31 cellular contexts compared by ENCODE assay signal in genomic region chr5:173562451-173562850, GRCh38.
"Had no signal": no experiment of that assay in that cellular context is flagged by ENCODE, and none has a peak within 500 bp of the region (broad histone marks: within the 10 kb centered on the region; RNA-seq: fewer than 3 reads in every experiment).

No MANE protein-coding gene starts in this region.

- H3K27ac ChIP-seq: brain microvascular endothelial cell, cardiac muscle cell, colonic mucosa, esophagus squamous epithelium, gastrocnemius medialis, heart left ventricle had no signal

- H3K27ac Mint-ChIP-seq: activated B cell treated with CpG ODN at 0.5 μM for 24 hours; activated CD8-positive, alpha-beta T cell treated with anti-CD3 and anti-CD28 coated beads for 36 hours; activated naive CD8-positive, alpha-beta T cell; activated T-helper 17 cell treated with anti-CD3 and anti-CD28 coated beads, Interleukin-2, amount 50 U/mL, for 72 hours; T-helper 17 cell; T-helper 2 cell treated with Interferon-gamma antibody and Interleukin-4, amounts not matched to agents 5 μg/mL and 100 μg/mL, for 36 hours had no signal

- H3K9me3 Mint-ChIP-seq: activated CD8-positive, alpha-beta T cell treated with anti-CD3 and anti-CD28 coated beads for 36 hours had no signal

- H3K4me1 Mint-ChIP-seq: activated B cell treated with CpG ODN at 0.5 μM for 24 hours; activated T-helper 17 cell treated with anti-CD3 and anti-CD28 coated beads, Interleukin-2, amount 50 U/mL, for 72 hours; T-helper 17 cell had no signal

- H3K4me3 Mint-ChIP-seq: activated B cell treated with CpG ODN at 0.5 μM for 24 hours; activated CD8-positive, alpha-beta T cell treated with anti-CD3 and anti-CD28 coated beads for 36 hours; activated naive CD8-positive, alpha-beta T cell; activated T-cell treated with anti-CD3 and anti-CD28 coated beads, Interleukin-2, amount 50 U/mL, for 4 hours; activated T-helper 17 cell treated with anti-CD3 and anti-CD28 coated beads, Interleukin-2, amount 50 U/mL, for 72 hours; T-helper 17 cell; T-helper 2 cell treated with Interferon-gamma antibody and Interleukin-4, amounts not matched to agents 5 μg/mL and 100 μg/mL, for 36 hours had no signal

- DNase-seq: activated B cell treated with CpG ODN at 0.5 μM for 24 hours; activated CD4-positive, alpha-beta T cell treated with anti-CD3 and anti-CD28 coated beads for 48 hours; activated CD4-positive, alpha-beta T cell treated with anti-CD3 and anti-CD28 coated beads, Interleukin-2, amount 50 U/mL, for 1 hour; activated CD4-positive, alpha-beta T cell treated with anti-CD3 and anti-CD28 coated beads, Interleukin-2, amount 50 U/mL, for 48 hours; activated CD8-positive, alpha-beta memory T cell treated with anti-CD3 and anti-CD28 coated beads for 24 hours; activated CD8-positive, alpha-beta T cell treated with anti-CD3 and anti-CD28 coated beads for 36 hours; activated effector memory CD4-positive, alpha-beta T cell treated with Interleukin-2 at 50 U/mL for 16 hours; activated gamma-delta T cell treated with Interleukin-2 at 50 U/mL for 16 hours; activated naive CD4-positive, alpha-beta T cell treated with anti-CD3 and anti-CD28 coated beads, Interleukin-2, amount 50 U/mL, for 16 hours; activated naive CD4-positive, alpha-beta T cell treated with Interleukin-2 at 50 U/mL for 16 hours; activated T-cell treated with anti-CD3 and anti-CD28 coated beads, Interleukin-2, amount 50 U/mL, for 4 hours; amniotic stem cell; anterior cingulate cortex; central memory CD4-positive, alpha-beta T cell; cerebellar nuclear complex; colonic mucosa; effector CD8-positive, alpha-beta T cell; erythroblast; esophagus squamous epithelium; gastrocnemius medialis; glutamatergic neuron; heart left ventricle; T-helper 1 cell; T-helper 17 cell; T1000 had no signal

- ATAC-seq: activated CD4-positive, CD25-positive, alpha-beta regulatory T cell treated with anti-CD3 and anti-CD28 coated beads, Interleukin-2, amount 50 U/mL, for 24 hours; activated CD8-positive, alpha-beta T cell treated with anti-CD3 and anti-CD28 coated beads for 36 hours; activated T-cell treated with anti-CD3 and anti-CD28 coated beads, Interleukin-2, amount 50 U/mL, for 4 hours; activated T-helper 17 cell treated with anti-CD3 and anti-CD28 coated beads, Interleukin-2, amount 50 U/mL, for 72 hours; gastrocnemius medialis; heart left ventricle; T-helper 17 cell had no signal
